ENCODE assay signal across 8 cellular contexts in the genomic region with DNA sequence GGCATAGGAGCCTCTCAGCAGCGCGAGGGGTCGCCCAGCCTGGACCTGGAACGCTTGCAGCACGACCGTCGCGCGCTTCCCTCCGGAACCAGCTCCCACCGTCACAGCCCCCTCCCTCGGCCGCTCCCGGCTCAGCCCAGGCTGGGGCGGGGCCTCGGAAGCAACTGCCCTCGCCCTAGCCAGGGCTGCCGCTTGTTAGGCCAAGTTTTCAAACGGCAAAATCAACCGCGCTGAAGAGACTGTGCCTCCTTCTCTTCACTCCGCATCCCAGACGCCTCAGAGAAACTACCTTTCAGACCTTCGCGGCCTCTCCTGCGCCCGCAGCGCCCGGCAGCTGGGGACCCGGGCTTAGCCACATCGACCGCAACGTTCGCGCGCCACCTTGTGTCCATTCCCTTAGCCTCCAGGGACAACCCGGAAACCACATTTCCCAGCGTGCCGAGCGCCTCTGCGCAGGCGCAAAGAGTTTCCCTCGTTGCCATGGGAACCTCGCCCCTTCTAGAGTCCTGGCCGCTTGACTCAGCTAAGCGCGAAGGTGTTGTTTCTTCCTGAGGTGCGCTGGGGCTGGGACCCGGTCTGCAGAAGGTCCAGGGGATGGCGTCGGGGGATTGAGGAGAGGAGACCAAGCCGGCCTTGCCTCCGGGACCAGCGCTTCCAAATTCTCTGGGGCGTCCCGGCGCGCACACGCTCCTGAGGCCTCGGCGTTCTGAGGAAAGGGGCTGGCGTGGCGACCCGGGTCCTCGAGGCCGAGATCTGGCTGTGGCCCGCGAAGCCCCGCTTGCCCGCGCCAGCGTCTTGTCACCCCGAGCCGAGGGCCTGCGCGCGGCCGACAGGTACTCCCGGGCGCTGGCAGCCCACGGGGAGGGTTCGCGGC. TPM values are rescaled to one million over a fixed set of nuclear protein-coding genes. Genes with fewer than 3 reads are reported as not detected.
A peak's percentile ranks its signal among the peaks of the same experiment; 100 is the strongest.
DNase-seq lines count a peak whose midpoint lies in the region; ATAC-seq and TF ChIP-seq lines count a peak whose summit lies in the region.

No MANE protein-coding gene starts in this region.

- H3K4me1 Mint-ChIP-seq in activated T-cell treated with anti-CD3 and anti-CD28 coated beads, Interleukin-2, amount 50 U/mL, for 4 hours (ENCODE audit: low read depth): peaks cover 26% of the 10 kb centered on the region

- H3K27ac ChIP-seq in PC-3 (ENCODE audit: low read length) (peak overlapping the region; percentile 78), esophagus muscularis mucosa (replicated peaks in 1 of 4) (peak overlapping the region; percentile 89 to 95 (median 92)), muscle layer of duodenum (ENCODE audit: low read length) (peak overlapping the region; percentile 83)

- H3K9me2 ChIP-seq in PC-3 (replicated peaks; ENCODE audit: low read length): no peaks in the 10 kb centered on the region

- ATAC-seq in GM21717 (IDR thresholded peaks at IDR 0.05; ENCODE audit: unreplicated experiment) (peak; percentile 69), PC-3 (peak; percentile 76)
- ATAC-seq in activated T-cell treated with anti-CD3 and anti-CD28 coated beads, Interleukin-2, amount 50 U/mL, for 4 hours: peak; percentile 85 to 90

- BruUV-seq in PC-3 (replicated peaks; lab: Mats Ljungman, UMichigan): no TSS peak

- CTCF ChIA-PET in PC-3 (lab: Charles Lee): interaction anchor here (0.6 to 2.2 kb wide), 10 partner anchors 14 to 263 kb away, joined by 3 to 25 read pairs (median 8); a partner anchor contains a TSS

- H3K4me3 ChIP-seq in PC-3 (ENCODE audit: low read length): peak overlapping the region; percentile 75
- H3K4me3 ChIP-seq in esophagus muscularis mucosa: peak overlapping the region; percentile 73 to 94 (median 81)
- peak overlapping the region; percentile 79 to 90 for H3K4me3 ChIP-seq in muscle layer of duodenum (ENCODE audit: low read depth in 1 of 2, low read length in 2 of 2)

- H3K9me3 Mint-ChIP-seq in activated T-cell treated with anti-CD3 and anti-CD28 coated beads, Interleukin-2, amount 50 U/mL, for 4 hours: no peaks in the 10 kb centered on the region

- H3K79me2 ChIP-seq in PC-3 (ENCODE audit: low read length): peaks cover 21% of the 10 kb centered on the region

- intact Hi-C loops in PC-3 (cut with micrococcal nuclease): loop anchor here (1.0 to 5.0 kb wide), 5 partner anchors 29 to 235 kb away; no protein-coding TSS in a partner anchor
- intact Hi-C loops in esophagus muscularis mucosa (cut with DNase I): loop anchor here (1.0 to 5.0 kb wide), 3 partner anchors 51 to 235 kb away; a partner anchor contains a TSS

- TF ChIP-seq CTCF in PC-3 (conservative IDR thresholded peaks at IDR 0.05; ENCODE audit: low read depth, low read length) (peak; percentile 96), esophagus muscularis mucosa (IDR thresholded peaks at IDR 0.05) (peak; percentile 92 to 99 (median 96))

- POLR2A ChIA-PET in PC-3 (lab: Charles Lee; ENCODE audit: unreplicated experiment): interaction anchor here (0.6 to 0.8 kb wide), 5 partner anchors 13 to 1796 kb away, joined by 3 to 5 read pairs (median 5); a partner anchor contains a TSS

- H3K36me3 ChIP-seq in PC-3 (ENCODE audit: low read depth, low read length): no peaks in the 10 kb centered on the region
- H3K36me3 ChIP-seq in esophagus muscularis mucosa: peaks cover 0 to 8% (median 0%) of the 10 kb centered on the region in 4 donors
- no peaks in the 10 kb centered on the region for H3K36me3 ChIP-seq in muscle layer of duodenum (ENCODE audit: control insufficient read depth in 1 of 2, insufficient read depth in 2 of 2, low read length in 2 of 2)

- peak overlapping the region; percentile 91 for H3K4me3 Mint-ChIP-seq in activated T-cell treated with anti-CD3 and anti-CD28 coated beads, Interleukin-2, amount 50 U/mL, for 4 hours

- no peaks in the 10 kb centered on the region for H3K27me3 Mint-ChIP-seq in activated T-cell treated with anti-CD3 and anti-CD28 coated beads, Interleukin-2, amount 50 U/mL, for 4 hours (ENCODE audit: low read depth)

- no peaks in the 10 kb centered on the region for H3F3A ChIP-seq in PC-3 (ENCODE audit: low read length, unreplicated experiment)

- H3K4me2 ChIP-seq in PC-3 (ENCODE audit: low read length): peak overlapping the region; percentile 99

- DNase-seq in DMS79 treated with DMSO at 0.1 percent for 48 hours (lab: John Stamatoyannopoulos, UW) (peak; percentile 94), KBM-7 (peak; percentile 98), PC-3 (peak; percentile 100), esophagus muscularis mucosa (ENCODE audit: extremely low spot score) (peak; percentile 99)
- peak; percentile 99 for DNase-seq in activated T-cell treated with anti-CD3 and anti-CD28 coated beads, Interleukin-2, amount 50 U/mL, for 4 hours
- DNase-seq in stimulated activated CD8-positive, alpha-beta memory T cell treated with anti-CD3 and anti-CD28 coated beads, Interleukin-7, amount 100 ng/mL, for 24 hours (ENCODE audit: low read depth): peak; percentile 98

- peaks cover 23% of the 10 kb centered on the region for H3K4me1 ChIP-seq in PC-3 (ENCODE audit: insufficient read depth, low read length)
- H3K4me1 ChIP-seq in esophagus muscularis mucosa: peaks cover 17 to 38% (median 32%) of the 10 kb centered on the region in 4 donors
- H3K4me1 ChIP-seq in muscle layer of duodenum (ENCODE audit: control insufficient read depth in 1 of 2, insufficient read depth in 2 of 2, low read length in 2 of 2): peaks cover 0 to 21% of the 10 kb centered on the region in 2 donors

- H3K27me3 ChIP-seq in PC-3 (ENCODE audit: low read length): no peaks in the 10 kb centered on the region
- H3K27me3 ChIP-seq in esophagus muscularis mucosa: no peaks in the 10 kb centered on the region
- H3K27me3 ChIP-seq in muscle layer of duodenum (ENCODE audit: low read depth, low read length): no peaks in the 10 kb centered on the region

- 0% methylated on average over 5 of the region's 83 CpGs for WGBS in esophagus muscularis mucosa

- no peak for TF ChIP-seq EP300 in esophagus muscularis mucosa (IDR thresholded peaks at IDR 0.05)

- in situ Hi-C loops in KBM-7 (cut with MboI; ENCODE audit: low pct_unique_long_range_greater_than_20kb, low sequenced_read_pairs): no loop called here

- peak overlapping the region; percentile 80 for H3K9ac ChIP-seq in PC-3 (ENCODE audit: low read length)

- no peaks in the 10 kb centered on the region for H3K36me3 Mint-ChIP-seq in activated T-cell treated with anti-CD3 and anti-CD28 coated beads, Interleukin-2, amount 50 U/mL, for 4 hours (ENCODE audit: insufficient read depth)

- TF ChIP-seq POLR2A in esophagus muscularis mucosa (IDR thresholded peaks at IDR 0.05; ENCODE audit: low read depth): no peak

- H2AFZ ChIP-seq in PC-3 (ENCODE audit: low read length): peak overlapping the region; percentile 84

- H4K20me1 ChIP-seq in PC-3 (ENCODE audit: low read length): no peaks in the 10 kb centered on the region

- H3K9me3 ChIP-seq in PC-3 (ENCODE audit: low read length) (no peaks in the 10 kb centered on the region), esophagus muscularis mucosa (no peaks in the 10 kb centered on the region), muscle layer of duodenum (ENCODE audit: control insufficient read depth in 1 of 2, low read length in 2 of 2) (no peaks in the 10 kb centered on the region)

RNA-seq across cellular contexts. Expression of a gene that starts 14.3 kb away (rescaled TPM):
- total RNA-seq in PC-3 (2014; rRNA removed) (35.1 and 52.4 TPM in 2 replicates), esophagus muscularis mucosa (10 to 100 TPM; 28.2 to 51.5 (median 44.0) TPM)
- total RNA-seq in activated T-cell treated with anti-CD3 and anti-CD28 coated beads, Interleukin-2, amount 50 U/mL, for 4 hours: 1 to 10 TPM; 4.8 to 7.2 (median 6.6) TPM

RNA-seq across cellular contexts. Expression of a gene that starts 28.5 kb away (rescaled TPM):
- total RNA-seq in PC-3 (2014; rRNA removed) (58.9 and 63.9 TPM in 2 replicates), esophagus muscularis mucosa (10 to 100 TPM; 27.7 to 53.0 (median 39.5) TPM)
- 10 to 100 TPM; 67.7 to 75.4 (median 69.8) TPM for total RNA-seq in activated T-cell treated with anti-CD3 and anti-CD28 coated beads, Interleukin-2, amount 50 U/mL, for 4 hours

RNA-seq across cellular contexts. Expression of a gene that starts 35.7 kb away (rescaled TPM):
- 78.5 and 81.5 TPM in 2 replicates for total RNA-seq in PC-3 (2014; rRNA removed)
- total RNA-seq in activated T-cell treated with anti-CD3 and anti-CD28 coated beads, Interleukin-2, amount 50 U/mL, for 4 hours: 10 to 100 TPM; 16.4 to 23.8 (median 22.0) TPM
- total RNA-seq in esophagus muscularis mucosa: 100 to 1,000 TPM in 1 of 4 donors, 10 to 100 TPM in 3; 77.2 to 106 (median 83.1) TPM

RNA-seq across cellular contexts. Expression of a gene that starts 51.3 kb away (rescaled TPM):
- total RNA-seq in PC-3 (2014; rRNA removed) (103 TPM in 2 replicates), esophagus muscularis mucosa (10 to 100 TPM; 46.9 to 68.8 (median 59.5) TPM)
- 100 to 1,000 TPM; 152 to 172 (median 171) TPM for total RNA-seq in activated T-cell treated with anti-CD3 and anti-CD28 coated beads, Interleukin-2, amount 50 U/mL, for 4 hours

RNA-seq across cellular contexts. Expression of a gene that starts 55.8 kb away (rescaled TPM):
- total RNA-seq in PC-3 (2014; rRNA removed) (48.3 and 63.5 TPM in 2 replicates), esophagus muscularis mucosa (10 to 100 TPM in 3 of 4 donors, 1 to 10 TPM in 1; 8.3 to 28.3 (median 11.8) TPM)
- total RNA-seq in activated T-cell treated with anti-CD3 and anti-CD28 coated beads, Interleukin-2, amount 50 U/mL, for 4 hours: 1 to 10 TPM in 2 of 3 donors, under 1 TPM in 1; 0.56 to 1.5 (median 1.4) TPM

Comparison
In these comparisons a context has a peak if more than half of its experiments do, and no peak if none do; other contexts are left out.
1. Peak in every context shown above with its lines: DNase-seq, ATAC-seq, H3K4me3 ChIP-seq and H3K27ac ChIP-seq.